Comparison of ENCODE assay signal across 21 cellular contexts in the genomic region with DNA sequence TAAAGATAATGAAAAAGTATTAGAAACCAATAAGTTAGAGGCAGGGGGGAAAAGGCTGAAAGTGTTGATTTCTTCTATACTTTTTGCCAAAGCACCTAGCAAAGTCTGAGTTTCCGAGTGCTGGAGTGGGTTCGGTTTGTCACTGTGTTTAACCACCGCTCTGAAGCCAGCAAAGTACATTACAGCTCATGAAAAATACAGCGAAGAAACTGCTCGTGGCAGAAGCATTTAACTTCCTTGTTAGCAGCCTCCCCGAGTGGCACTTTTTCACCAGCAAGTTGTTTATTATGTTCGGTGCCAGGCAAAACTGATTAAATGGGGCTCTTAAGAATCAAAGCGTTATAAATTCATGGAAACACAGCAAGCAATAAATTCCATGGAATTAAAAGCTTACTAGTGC.
A peak's percentile ranks its signal among the peaks of the same experiment; 100 is the strongest.
DNase-seq lines count a peak whose midpoint lies in the region; ATAC-seq, FAIRE-seq and TF ChIP-seq lines count a peak whose summit lies in the region.
"Had no signal": no experiment of that assay in that cellular context is flagged by ENCODE, and none has a peak within 500 bp of the region (broad histone marks: within the 10 kb centered on the region; RNA-seq: fewer than 3 reads in every experiment).

No MANE protein-coding gene starts in this region.

- peaks cover 0 to 1% of the 10 kb centered on the region in 2 donors for H3K9me3 Mint-ChIP-seq in activated T-cell treated with anti-CD3 and anti-CD28 coated beads, Interleukin-2, amount 50 U/mL, for 72 hours
- H3K9me3 Mint-ChIP-seq: endodermal cell had no signal

- no peak for FAIRE-seq in small intestine (lab: Jason Lieb, UNC)
- FAIRE-seq: astrocyte, D721Med, G401.6 had no signal

- H3K9me2 ChIP-seq in PC-3 (replicated peaks; ENCODE audit: low read length) = no peaks in the 10 kb centered on the region

- no peaks in the 10 kb centered on the region for H3K27me3 ChIP-seq in mucosa of stomach (ENCODE audit: control insufficient read depth, insufficient read depth, low read length)
- no peaks in the 10 kb centered on the region for H3K27me3 ChIP-seq in small intestine (ENCODE audit: control insufficient read depth in 2 of 2, insufficient read depth in 2 of 2, low read length in 2 of 2)
- H3K27me3 ChIP-seq in PC-3 (ENCODE audit: low read length) = no peaks in the 10 kb centered on the region
- H3K27me3 ChIP-seq: BE2C had no signal

- H3K4me3 ChIP-seq in mucosa of stomach (ENCODE audit: low read length) = no peak overlapping the region
- no peak overlapping the region for H3K4me3 ChIP-seq in small intestine (ENCODE audit: low read depth in 1 of 2, low read length in 2 of 2)
- H3K4me3 ChIP-seq in PC-3 (ENCODE audit: low read length) = no peak overlapping the region

- no peak overlapping the region for H2AFZ ChIP-seq in PC-3 (ENCODE audit: low read length)

- H3K27ac Mint-ChIP-seq in activated T-cell treated with anti-CD3 and anti-CD28 coated beads, Interleukin-2, amount 50 U/mL, for 72 hours = peak overlapping the region; percentile 62
- H3K27ac Mint-ChIP-seq: endodermal cell had no signal

- CTCF ChIA-PET in PC-3 (lab: Charles Lee) = no interaction called here

- no TSS peak for BruUV-seq in PC-3 (replicated peaks; lab: Mats Ljungman, UMichigan)

- POLR2A ChIA-PET in PC-3 (lab: Charles Lee; ENCODE audit: unreplicated experiment) = interaction anchor here (0.5 kb wide), 1 partner anchor 207 kb away, joined by 4 read pairs; no protein-coding TSS in a partner anchor

- H3K36me3 ChIP-seq in mucosa of stomach (ENCODE audit: control insufficient read depth, insufficient read depth, low read length) (no peaks in the 10 kb centered on the region), small intestine (ENCODE audit: control insufficient read depth in 2 of 2, insufficient read depth in 2 of 2, low read length in 2 of 2) (peaks cover 0 to 2% of the 10 kb centered on the region in 2 donors), PC-3 (ENCODE audit: low read depth, low read length) (no peaks in the 10 kb centered on the region)
- H3K36me3 ChIP-seq: BE2C had no signal

- DNase-seq in NCI-H82 (lab: John Stamatoyannopoulos, UW) (peak; percentile 16), NCI-H82 treated with DMSO at 0.1 percent for 48 hours (lab: John Stamatoyannopoulos, UW; ENCODE audit: unreplicated experiment) (no peak), small intestine (peak; percentile 47), PC-3 (no peak)
- DNase-seq in activated T-cell treated with anti-CD3 and anti-CD28 coated beads, Interleukin-2, amount 50 U/mL, for 72 hours = peak; percentile 6 to 19
- no peak for DNase-seq in activated effector memory CD4-positive, alpha-beta T cell treated with Interleukin-2 at 50 U/mL for 16 hours
- DNase-seq: BE2C; endodermal cell; H7; KBM-7; mesendoderm; NCI-H2081 treated with DMSO at 0.1 percent for 48 hours; NCI-H526; SHP77 treated with DMSO at 0.1 percent for 48 hours; stimulated activated CD4-positive, alpha-beta T cell treated with anti-CD3 and anti-CD28 coated beads, Interleukin-2, amount 100 ng/mL, for 24 hours had no signal

- H3K4me1 ChIP-seq in mucosa of stomach (ENCODE audit: control insufficient read depth, insufficient read depth, low read length) (peaks cover 9% of the 10 kb centered on the region), small intestine (ENCODE audit: control insufficient read depth in 2 of 2, insufficient read depth in 1 of 2, low read depth in 1 of 2, low read length in 1 of 2) (peaks cover 3 to 4% of the 10 kb centered on the region in 2 donors), PC-3 (ENCODE audit: insufficient read depth, low read length) (peaks cover 5% of the 10 kb centered on the region; the same call in 1 of the 2 replicates)
- H3K4me1 ChIP-seq: BE2C had no signal

- H3K4me2 ChIP-seq in PC-3 (ENCODE audit: low read length) = no peak overlapping the region

- H3K9ac ChIP-seq in mucosa of stomach (ENCODE audit: low read length) = peak overlapping the region; percentile 36
- no peak overlapping the region for H3K9ac ChIP-seq in PC-3 (ENCODE audit: low read length)

- peak; percentile 59 to 62 for ATAC-seq in activated T-cell treated with anti-CD3 and anti-CD28 coated beads, Interleukin-2, amount 50 U/mL, for 72 hours (replicated peaks in 1 of 2)
- ATAC-seq in PC-3 (no peak), HG02973 (IDR thresholded peaks at IDR 0.05; ENCODE audit: unreplicated experiment) (no peak)

- peaks cover 87% of the 10 kb centered on the region for H3K4me1 Mint-ChIP-seq in activated T-cell treated with anti-CD3 and anti-CD28 coated beads, Interleukin-2, amount 50 U/mL, for 72 hours (ENCODE audit: low read depth)

- no peaks in the 10 kb centered on the region for H3F3A ChIP-seq in PC-3 (ENCODE audit: low read length, unreplicated experiment)

- H3K79me2 ChIP-seq in PC-3 (ENCODE audit: low read length) = no peaks in the 10 kb centered on the region

- intact Hi-C loops in PC-3 (cut with micrococcal nuclease) = no loop called here

- 6 to 48% (median 33%) methylated on average over 8 of the region's 8 CpGs for WGBS in small intestine, 3 donors

- no peaks in the 10 kb centered on the region for H3K9me3 ChIP-seq in mucosa of stomach (ENCODE audit: control insufficient read depth, low read length)
- H3K9me3 ChIP-seq in small intestine (ENCODE audit: control insufficient read depth, low read depth) = no peaks in the 10 kb centered on the region
- no peaks in the 10 kb centered on the region for H3K9me3 ChIP-seq in PC-3 (ENCODE audit: low read length)
- H3K9me3 ChIP-seq: BE2C had no signal

- no peaks in the 10 kb centered on the region for H4K20me1 ChIP-seq in PC-3 (ENCODE audit: low read length)

- H3K27ac ChIP-seq in small intestine (ENCODE audit: low read depth in 1 of 2, low read length in 1 of 2) = peak overlapping the region; percentile 24 to 56
- H3K27ac ChIP-seq in PC-3 (ENCODE audit: low read length) = no peak overlapping the region
- H3K27ac ChIP-seq: 22Rv1 had no signal

- peaks cover 10 to 11% of the 10 kb centered on the region in 2 donors for H3K36me3 Mint-ChIP-seq in activated T-cell treated with anti-CD3 and anti-CD28 coated beads, Interleukin-2, amount 50 U/mL, for 72 hours (ENCODE audit: insufficient read depth in 2 of 2)

- no peak for TF ChIP-seq CTCF in PC-3 (conservative IDR thresholded peaks at IDR 0.05; ENCODE audit: low read depth, low read length)

- H3K4me3 Mint-ChIP-seq in activated T-cell treated with anti-CD3 and anti-CD28 coated beads, Interleukin-2, amount 50 U/mL, for 72 hours = peak overlapping the region; percentile 50 to 71
- H3K4me3 Mint-ChIP-seq: endodermal cell had no signal

- no peaks in the 10 kb centered on the region for H3K27me3 Mint-ChIP-seq in activated T-cell treated with anti-CD3 and anti-CD28 coated beads, Interleukin-2, amount 50 U/mL, for 72 hours (ENCODE audit: low read depth)

Comparison
In these comparisons a context has a peak if more than half of its experiments do, and no peak if none do; other contexts are left out.
1. DNase-seq: peak in NCI-H82 (single experiment), activated T-cell treated with anti-CD3 and anti-CD28 coated beads, Interleukin-2, amount 50 U/mL, for 72 hours (2 of 2) and small intestine (single experiment); none in NCI-H82 treated with DMSO at 0.1 percent for 48 hours (single experiment), PC-3 (single experiment) and activated effector memory CD4-positive, alpha-beta T cell treated with Interleukin-2 at 50 U/mL for 16 hours (single experiment).
2. ATAC-seq: peak in activated T-cell treated with anti-CD3 and anti-CD28 coated beads, Interleukin-2, amount 50 U/mL, for 72 hours (2 of 2); none in PC-3 (single experiment) and HG02973 (single experiment).